ENCODE assay signal across 25 cellular contexts in genomic region chr14:100875861-100876590, GRCh38. TPM values are rescaled to one million over a fixed set of nuclear protein-coding genes. Genes with fewer than 3 reads are reported as not detected.
DNase-seq lines count a peak whose midpoint lies in the region; ATAC-seq and TF ChIP-seq lines count a peak whose summit lies in the region.
"Had no signal": no experiment of that assay in that cellular context is flagged by ENCODE, and none has a peak within 500 bp of the region (broad histone marks: within the 10 kb centered on the region; RNA-seq: fewer than 3 reads in every experiment).

No MANE protein-coding gene starts in this region.

- H3K36me3 Mint-ChIP-seq in chondrocyte (ENCODE audit: low read depth), result no peaks in the 10 kb centered on the region
- H3K36me3 Mint-ChIP-seq: CD8-positive, alpha-beta T cell had no signal

- H3K27ac Mint-ChIP-seq in chondrocyte (ENCODE audit: unreplicated experiment), result no peak overlapping the region
- H3K27ac Mint-ChIP-seq: CD8-positive, alpha-beta T cell had no signal

- no peak overlapping the region for H3K4me3 ChIP-seq in left ventricle myocardium inferior
- H3K4me3 ChIP-seq in lower lobe of right lung, result no peak overlapping the region
- no peak overlapping the region for H3K4me3 ChIP-seq in upper lobe of right lung
- H3K4me3 ChIP-seq: SK-N-MC had no signal

- intact Hi-C loops in left ventricle myocardium inferior (cut with micrococcal nuclease) (no loop called here), lower lobe of right lung (cut with DNase I) (no loop called here), upper lobe of right lung (cut with DNase I) (no loop called here)

- peaks cover 2% of the 10 kb centered on the region for H3K27me3 Mint-ChIP-seq in chondrocyte (ENCODE audit: low read depth)

- H3K4me1 ChIP-seq in left ventricle myocardium inferior, result no peaks in the 10 kb centered on the region
- H3K4me1 ChIP-seq in lower lobe of right lung, result no peaks in the 10 kb centered on the region
- H3K4me1 ChIP-seq in upper lobe of right lung, result no peaks in the 10 kb centered on the region
- H3K4me1 ChIP-seq: Caco-2 had no signal

- no peak overlapping the region for H3K4me3 Mint-ChIP-seq in chondrocyte (ENCODE audit: unreplicated experiment)
- H3K4me3 Mint-ChIP-seq: CD8-positive, alpha-beta T cell had no signal

- DNase-seq in chondrocyte (ENCODE audit: low spot score) (peak; percentile 69), left ventricle myocardium inferior (peak; percentile 4), lower lobe of right lung (peak; percentile 14), upper lobe of right lung (peak; percentile 46), iPS-NIHi11 (ENCODE audit: low spot score) (no peak), ureter (ENCODE audit: low spot score) (no peak), HCEC 1CT (no peak)
- DNase-seq: C1 segment of cervical spinal cord; Caco-2; CD8-positive, alpha-beta T cell; GOT3; MM.1S; NCI-H1048; NCI-H1417; NCI-H1694; NCI-H2081; NCI-H2171; NCI-H226; NCI-H510A; NCI-H69; RPMI8226; SIG-M5 had no signal

- TF ChIP-seq CTCF in chondrocyte (IDR thresholded peaks at IDR 0.05) (no peak), left ventricle myocardium inferior (IDR thresholded peaks at IDR 0.05; ENCODE audit: borderline replicate concordance) (no peak), lower lobe of right lung (IDR thresholded peaks at IDR 0.05) (no peak), upper lobe of right lung (IDR thresholded peaks at IDR 0.05) (no peak)

- no peaks in the 10 kb centered on the region for H3K36me3 ChIP-seq in left ventricle myocardium inferior
- no peaks in the 10 kb centered on the region for H3K36me3 ChIP-seq in lower lobe of right lung
- H3K36me3 ChIP-seq in upper lobe of right lung, result no peaks in the 10 kb centered on the region

- H3K9me3 ChIP-seq in left ventricle myocardium inferior (replicated peaks), result no peaks in the 10 kb centered on the region
- no peaks in the 10 kb centered on the region for H3K9me3 ChIP-seq in lower lobe of right lung
- H3K9me3 ChIP-seq in upper lobe of right lung, result no peaks in the 10 kb centered on the region
- H3K9me3 ChIP-seq: Caco-2 had no signal

- no peak overlapping the region for H3K27ac ChIP-seq in left ventricle myocardium inferior (replicated peaks)
- no peak overlapping the region for H3K27ac ChIP-seq in lower lobe of right lung
- H3K27ac ChIP-seq in upper lobe of right lung, result no peak overlapping the region
- H3K27ac ChIP-seq: KMS-11, SK-N-MC had no signal

- no peaks in the 10 kb centered on the region for H3K9me3 Mint-ChIP-seq in chondrocyte (ENCODE audit: low read depth)
- H3K9me3 Mint-ChIP-seq: CD8-positive, alpha-beta T cell had no signal

- H3K4me1 Mint-ChIP-seq in chondrocyte (ENCODE audit: low read depth), result no peaks in the 10 kb centered on the region

- peaks cover 51% of the 10 kb centered on the region for H3K27me3 ChIP-seq in left ventricle myocardium inferior (ENCODE audit: low read depth)
- peaks cover 5% of the 10 kb centered on the region for H3K27me3 ChIP-seq in lower lobe of right lung (ENCODE audit: low read depth)
- peaks cover 6% of the 10 kb centered on the region for H3K27me3 ChIP-seq in upper lobe of right lung

- no peak for ATAC-seq in lower lobe of right lung
- ATAC-seq in upper lobe of right lung, result no peak
- ATAC-seq: CD8-positive, alpha-beta T cell; HCT116 had no signal

RNA-seq across cellular contexts. Expression of gene RTL1, which starts 27.5 kb away (rescaled TPM):
- total RNA-seq in chondrocyte, result 0.02 TPM in 1 of 3 replicates, not detected in the others
- not detected for total RNA-seq in left ventricle myocardium inferior
- total RNA-seq in lower lobe of right lung, result not detected
- total RNA-seq in upper lobe of right lung, result not detected
- not detected for total RNA-seq in ureter
- total RNA-seq: Caco-2; CD8-positive, alpha-beta T cell had no signal

RNA-seq across cellular contexts. Expression of gene MEG3, which starts 50.1 kb away (rescaled TPM):
- total RNA-seq in chondrocyte (not detected in 3 replicates), left ventricle myocardium inferior (17.5 TPM), lower lobe of right lung (16.6 TPM), upper lobe of right lung (15.6 TPM), ureter (77.9 TPM)
- total RNA-seq: Caco-2; CD8-positive, alpha-beta T cell had no signal

Comparison
In these comparisons a context has a peak if more than half of its experiments do, and no peak if none do; other contexts are left out.
1. DNase-seq: peak in chondrocyte (single experiment), left ventricle myocardium inferior (single experiment), lower lobe of right lung (single experiment) and upper lobe of right lung (single experiment); none in iPS-NIHi11 (single experiment), ureter (single experiment) and HCEC 1CT (single experiment).
2. RNA of gene MEG3, which starts 50.1 kb away (total RNA-seq): 77.9 TPM in ureter (single experiment), 17.5 TPM in left ventricle myocardium inferior (single experiment), 16.6 TPM in lower lobe of right lung (single experiment) and 15.6 TPM in upper lobe of right lung (single experiment); not detected in chondrocyte; every median in the first group is over 10 times any median in the second.